ENCODE assay signal across 8 cellular contexts in the genomic region with DNA sequence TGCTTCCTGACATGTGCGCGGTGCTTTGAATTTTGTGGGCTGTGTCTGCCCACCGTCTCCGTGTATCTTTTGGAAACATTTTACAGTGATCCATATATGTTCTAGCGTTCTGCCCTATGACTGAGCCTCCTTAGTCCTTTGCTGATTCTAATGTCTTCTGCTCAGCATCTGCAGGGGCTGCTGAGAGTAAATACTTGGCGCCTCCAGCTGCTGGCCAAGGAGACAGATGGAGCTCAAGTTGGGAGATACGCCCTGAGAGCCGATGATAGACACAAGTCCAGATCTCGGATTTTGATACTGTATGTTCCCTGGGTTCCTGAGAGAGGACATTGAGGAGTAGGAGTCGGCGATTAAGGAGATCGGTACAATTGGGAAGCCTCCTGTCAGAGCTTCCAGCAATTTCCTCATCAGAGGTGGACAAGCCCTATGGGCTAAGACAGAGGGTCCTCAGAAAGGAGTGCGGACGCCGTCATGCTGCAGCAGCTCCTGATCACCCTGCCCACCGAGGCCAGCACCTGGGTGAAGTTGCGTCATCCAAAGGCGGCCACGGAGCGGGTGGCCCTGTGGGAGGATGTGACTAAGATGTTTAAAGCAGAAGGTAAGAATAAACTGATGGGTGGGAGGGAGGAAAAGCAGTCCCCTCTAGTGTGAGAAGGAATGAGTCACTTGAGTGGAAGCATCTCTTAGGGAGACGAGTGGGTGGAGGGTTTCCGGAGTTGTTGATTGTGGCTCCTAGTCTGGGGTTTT. TPM values are rescaled to one million over a fixed set of nuclear protein-coding genes. Genes with fewer than 3 reads are reported as not detected.
DNase-seq lines count a peak whose midpoint lies in the region; ATAC-seq and TF ChIP-seq lines count a peak whose summit lies in the region.

No MANE protein-coding gene starts in this region.

- TF ChIP-seq CTCF in GM13977 (IDR thresholded peaks at IDR 0.05; ENCODE audit: extremely low read depth, insufficient read depth, missing control alignments) (no peak), epithelial cell of proximal tubule (conservative IDR thresholded peaks at IDR 0.05; ENCODE audit: low read depth, low read length) (no peak)

- peaks cover 34 to 46% (median 44%) of the 10 kb centered on the region in 3 donors for H3K36me3 Mint-ChIP-seq in naive thymus-derived CD8-positive, alpha-beta T cell
- peaks cover 32% of the 10 kb centered on the region for H3K36me3 Mint-ChIP-seq in stimulated activated effector memory CD8-positive, alpha-beta T cell treated with anti-CD3 and anti-CD28 coated beads, Interleukin-12 subunit alpha, Interleukin-12 subunit beta, amount 100 ng/mL, for 72 hours

- ATAC-seq in HG02759 (IDR thresholded peaks at IDR 0.05; ENCODE audit: unreplicated experiment), result peak; percentile 33
- peak; percentile 67 to 68 for ATAC-seq in naive thymus-derived CD8-positive, alpha-beta T cell
- peak; percentile 90 for ATAC-seq in stimulated activated effector memory CD8-positive, alpha-beta T cell treated with anti-CD3 and anti-CD28 coated beads, Interleukin-12 subunit alpha, Interleukin-12 subunit beta, amount 100 ng/mL, for 72 hours

- peak overlapping the region; percentile 78 for H3K4me3 ChIP-seq in epithelial cell of proximal tubule (ENCODE audit: low read depth, low read length)

- peak overlapping the region; percentile 89 to 96 (median 94) for H3K4me3 Mint-ChIP-seq in naive thymus-derived CD8-positive, alpha-beta T cell
- peak overlapping the region; percentile 85 for H3K4me3 Mint-ChIP-seq in stimulated activated effector memory CD8-positive, alpha-beta T cell treated with anti-CD3 and anti-CD28 coated beads, Interleukin-12 subunit alpha, Interleukin-12 subunit beta, amount 100 ng/mL, for 72 hours

- POLR2A ChIA-PET in naive thymus-derived CD8-positive, alpha-beta T cell (lab: Charles Lee), result interaction anchor here (0.6 to 2.1 kb wide), 9 partner anchors 13 to 553 kb away, joined by 3 to 14 read pairs (median 4); partner anchors contain the start of genes CAP1, EXO5, ZFP69 and ZNF684

- H3K9me3 Mint-ChIP-seq in naive thymus-derived CD8-positive, alpha-beta T cell, result peaks cover 10 to 55% (median 39%) of the 10 kb centered on the region in 9 donors
- peaks cover 21% of the 10 kb centered on the region for H3K9me3 Mint-ChIP-seq in stimulated activated effector memory CD8-positive, alpha-beta T cell treated with anti-CD3 and anti-CD28 coated beads, Interleukin-12 subunit alpha, Interleukin-12 subunit beta, amount 100 ng/mL, for 72 hours

- peaks cover 13 to 31% (median 20%) of the 10 kb centered on the region in 4 donors for H3K4me1 Mint-ChIP-seq in naive thymus-derived CD8-positive, alpha-beta T cell
- H3K4me1 Mint-ChIP-seq in stimulated activated effector memory CD8-positive, alpha-beta T cell treated with anti-CD3 and anti-CD28 coated beads, Interleukin-12 subunit alpha, Interleukin-12 subunit beta, amount 100 ng/mL, for 72 hours, result peaks cover 21% of the 10 kb centered on the region

- DNase-seq in GM13977 (ENCODE audit: low spot score), result peak; percentile 59
- DNase-seq in NCI-H526 (lab: John Stamatoyannopoulos, UW), result peak; percentile 60 to 68
- DNase-seq in activated T-cell treated with anti-CD3 and anti-CD28 coated beads for 1 hour (ENCODE audit: low read depth), result peak; percentile 61
- no peak for DNase-seq in epithelial cell of proximal tubule (ENCODE audit: low read depth)
- DNase-seq in naive thymus-derived CD8-positive, alpha-beta T cell, result peak; percentile 39 to 85 (median 58)
- DNase-seq in stimulated activated effector memory CD8-positive, alpha-beta T cell treated with anti-CD3 and anti-CD28 coated beads, Interleukin-12 subunit alpha, Interleukin-12 subunit beta, amount 100 ng/mL, for 72 hours (ENCODE audit: low spot score in 2 of 2), result peak; percentile 70 to 93
- DNase-seq in KG1 (lab: John Stamatoyannopoulos, UW), result no peak

- in situ Hi-C loops in GM13977 (cut with MboI; ENCODE audit: low pct_unique_long_range_greater_than_20kb, low sequenced_read_pairs, unreplicated experiment), result no loop called here

- H3K27ac Mint-ChIP-seq in naive thymus-derived CD8-positive, alpha-beta T cell, result peak overlapping the region; percentile 85 to 97 (median 93)
- peak overlapping the region; percentile 97 for H3K27ac Mint-ChIP-seq in stimulated activated effector memory CD8-positive, alpha-beta T cell treated with anti-CD3 and anti-CD28 coated beads, Interleukin-12 subunit alpha, Interleukin-12 subunit beta, amount 100 ng/mL, for 72 hours

- no peaks in the 10 kb centered on the region for H3K27me3 Mint-ChIP-seq in naive thymus-derived CD8-positive, alpha-beta T cell

RNA-seq across cellular contexts. Expression of gene ZFP69B, which starts 0.4 kb away (rescaled TPM):
- 2.6 and 4.1 TPM in 2 replicates for total RNA-seq in epithelial cell of proximal tubule
- total RNA-seq in naive thymus-derived CD8-positive, alpha-beta T cell, result 10 to 100 TPM; 12.8 to 13.0 TPM
- polyA plus RNA-seq in naive thymus-derived CD8-positive, alpha-beta T cell, result 1 to 10 TPM; 1.9 to 4.4 (median 4.3) TPM

RNA-seq across cellular contexts. Expression of gene ZFP69, which starts 26.4 kb away (rescaled TPM):
- total RNA-seq in epithelial cell of proximal tubule, result 0.58 and 2.6 TPM in 2 replicates
- total RNA-seq in naive thymus-derived CD8-positive, alpha-beta T cell, result 1 to 10 TPM; 3.8 to 4.5 TPM
- 1 to 10 TPM; 2.9 to 6.6 (median 6.2) TPM for polyA plus RNA-seq in naive thymus-derived CD8-positive, alpha-beta T cell

RNA-seq across cellular contexts. Expression of gene EXO5, which starts 57.9 kb away (rescaled TPM):
- 6.9 and 7.3 TPM in 2 replicates for total RNA-seq in epithelial cell of proximal tubule
- 10 to 100 TPM; 10.8 to 13.3 TPM for total RNA-seq in naive thymus-derived CD8-positive, alpha-beta T cell
- polyA plus RNA-seq in naive thymus-derived CD8-positive, alpha-beta T cell, result 1 to 10 TPM; 4.0 to 7.8 (median 4.5) TPM

Comparison
In these comparisons a context has a peak if more than half of its experiments do, and no peak if none do; other contexts are left out.
1. DNase-seq: peak in GM13977 (single experiment), NCI-H526 (2 of 2), activated T-cell treated with anti-CD3 and anti-CD28 coated beads for 1 hour (single experiment), naive thymus-derived CD8-positive, alpha-beta T cell (10 of 10) and stimulated activated effector memory CD8-positive, alpha-beta T cell treated with anti-CD3 and anti-CD28 coated beads, Interleukin-12 subunit alpha, Interleukin-12 subunit beta, amount 100 ng/mL, for 72 hours (2 of 2); none in epithelial cell of proximal tubule (single experiment) and KG1 (single experiment).
2. ATAC-seq: peak in every context shown above with its lines; median percentile 90 in stimulated activated effector memory CD8-positive, alpha-beta T cell treated with anti-CD3 and anti-CD28 coated beads, Interleukin-12 subunit alpha, Interleukin-12 subunit beta, amount 100 ng/mL, for 72 hours; 68 in naive thymus-derived CD8-positive, alpha-beta T cell; 33 in HG02759.